9 cellular contexts compared by ENCODE assay signal in genomic region chr2:232761301-232761907, GRCh38. TPM values are rescaled to one million over a fixed set of nuclear protein-coding genes. Genes with fewer than 3 reads are reported as not detected.
DNase-seq lines count a peak whose midpoint lies in the region; ATAC-seq and TF ChIP-seq lines count a peak whose summit lies in the region.
"Had no signal": no experiment of that assay in that cellular context is flagged by ENCODE, and none has a peak within 500 bp of the region (broad histone marks: within the 10 kb centered on the region; RNA-seq: fewer than 3 reads in every experiment).

No MANE protein-coding gene starts in this region.

- no peaks in the 10 kb centered on the region for H3K27me3 Mint-ChIP-seq in H9 (ENCODE audit: low read depth)
- no peaks in the 10 kb centered on the region for H3K27me3 Mint-ChIP-seq in stimulated activated memory B cell treated with anti-CD40 and anti-IgM and Interleukin-4, amounts not matched to agents 10 μg/mL and 1 μg/mL and 100 μg/mL, for 72 hours

- no peak overlapping the region for H2BK120ac ChIP-seq in H9 (ENCODE audit: low read depth, low read length, poor library complexity, severe bottlenecking)

- no peaks in the 10 kb centered on the region for H3K4me1 ChIP-seq in H9 (ENCODE audit: insufficient read depth, low read length)

- H3K9me3 Mint-ChIP-seq in H9: no peaks in the 10 kb centered on the region
- H3K9me3 Mint-ChIP-seq in stimulated activated memory B cell treated with anti-CD40 and anti-IgM and Interleukin-4, amounts not matched to agents 10 μg/mL and 1 μg/mL and 100 μg/mL, for 72 hours: no peaks in the 10 kb centered on the region
- H3K9me3 Mint-ChIP-seq: T-helper 1 cell treated with Interleukin-12 subunit alpha and Interleukin-12 subunit beta and Interleukin-4 antibody, amounts not matched to agents 30 μg/mL and 1 μg/mL, for 36 hours had no signal

- no peak for ATAC-seq in stimulated activated memory B cell treated with anti-CD40 and anti-IgM and Interleukin-4, amounts not matched to agents 10 μg/mL and 1 μg/mL and 100 μg/mL, for 72 hours

- H3K23ac ChIP-seq in H9 (ENCODE audit: insufficient read length, low read depth, low read length): no peak overlapping the region

- no peak overlapping the region for H4K91ac ChIP-seq in H9 (ENCODE audit: insufficient read length, low read depth, low read length)

- H3K4me1 Mint-ChIP-seq in H9: no peaks in the 10 kb centered on the region
- H3K4me1 Mint-ChIP-seq in stimulated activated memory B cell treated with anti-CD40 and anti-IgM and Interleukin-4, amounts not matched to agents 10 μg/mL and 1 μg/mL and 100 μg/mL, for 72 hours: no peaks in the 10 kb centered on the region

- H4K5ac ChIP-seq in H9 (ENCODE audit: insufficient read length, low read depth, low read length): no peak overlapping the region

- no peak overlapping the region for H3K4ac ChIP-seq in H9 (ENCODE audit: low read depth, low read length)

- H3K14ac ChIP-seq in H9 (ENCODE audit: insufficient read depth, low read length): no peak overlapping the region

- no CpG with 5 or more reads among the region's 3 CpGs for WGBS in H9 (ENCODE audit: extremely low coverage, insufficient read length, low lambda C conversion rate)

- peak; percentile 67 for TF ChIP-seq CTCF in H9 (conservative IDR thresholded peaks at IDR 0.05)
- TF ChIP-seq CTCF in cardiac fibroblast (IDR thresholded peaks at IDR 0.05; ENCODE audit: low read depth, low read length): peak; percentile 58

- no peaks in the 10 kb centered on the region for H3K23me2 ChIP-seq in H9 (ENCODE audit: insufficient read length, low read depth, low read length, poor library complexity, severe bottlenecking)

- H2BK15ac ChIP-seq in H9 (ENCODE audit: low read depth, low read length): no peak overlapping the region

- H2BK5ac ChIP-seq in H9 (ENCODE audit: insufficient read length, low read length): no peak overlapping the region

- H3T11ph ChIP-seq in H9 (ENCODE audit: low read length): no peak overlapping the region

- H3K9me3 ChIP-seq in H9 (ENCODE audit: control insufficient read depth, low read depth, low read length): no peaks in the 10 kb centered on the region

- no peak overlapping the region for H2AK5ac ChIP-seq in H9 (ENCODE audit: insufficient read length, low read length)

- H3K27ac ChIP-seq in H9 (ENCODE audit: insufficient read length, low read depth, low read length): no peak overlapping the region

- H3K56ac ChIP-seq in H9 (ENCODE audit: insufficient read length, low read depth, low read length): no peak overlapping the region

- H3K36me3 Mint-ChIP-seq in H9 (ENCODE audit: insufficient read depth in 1 of 3, low read depth in 3 of 3): peaks cover 4 to 38% (median 32%) of the 10 kb centered on the region in 3 experiments
- peaks cover 37% of the 10 kb centered on the region for H3K36me3 Mint-ChIP-seq in stimulated activated memory B cell treated with anti-CD40 and anti-IgM and Interleukin-4, amounts not matched to agents 10 μg/mL and 1 μg/mL and 100 μg/mL, for 72 hours

- DNase-seq in D341Med (ENCODE audit: low spot score): peak; percentile 49
- no peak for DNase-seq in H9
- peak; percentile 43 for DNase-seq in RKO (ENCODE audit: low spot score)
- DNase-seq in cardiac fibroblast (ENCODE audit: low read depth in 2 of 2): peak; percentile 55 to 56
- DNase-seq in mucosa of gallbladder (ENCODE audit: low spot score): peak; percentile 29
- DNase-seq in NCI-H2029 treated with DMSO at 0.1 percent for 48 hours (lab: John Stamatoyannopoulos, UW): no peak
- no peak for DNase-seq in effector CD4-positive, alpha-beta T cell

- H3K4me3 ChIP-seq in cardiac fibroblast (replicated peaks in 1 of 2; ENCODE audit: low read depth in 2 of 2, low read length in 2 of 2): no peak overlapping the region

- no peak overlapping the region for H3K18ac ChIP-seq in H9 (ENCODE audit: insufficient read length, low read depth, low read length)

- no peak overlapping the region for H4K8ac ChIP-seq in H9 (replicated peaks; ENCODE audit: insufficient read length, low read depth, low read length)

- no peak overlapping the region for H3K27ac Mint-ChIP-seq in H9
- H3K27ac Mint-ChIP-seq in stimulated activated memory B cell treated with anti-CD40 and anti-IgM and Interleukin-4, amounts not matched to agents 10 μg/mL and 1 μg/mL and 100 μg/mL, for 72 hours: no peak overlapping the region
- H3K27ac Mint-ChIP-seq: T-helper 1 cell treated with Interleukin-12 subunit alpha and Interleukin-12 subunit beta and Interleukin-4 antibody, amounts not matched to agents 30 μg/mL and 1 μg/mL, for 36 hours had no signal

- no peaks in the 10 kb centered on the region for H4K20me1 ChIP-seq in H9 (ENCODE audit: control insufficient read depth, insufficient read depth, insufficient read length)

- no peak overlapping the region for H3K9ac ChIP-seq in H9 (ENCODE audit: extremely low read depth, insufficient read length, low read length)

- H2BK20ac ChIP-seq in H9 (ENCODE audit: low read depth, low read length, poor library complexity, severe bottlenecking): no peak overlapping the region

- H3K79me1 ChIP-seq in H9 (ENCODE audit: insufficient read depth, low read depth, low read length, poor library complexity, severe bottlenecking): no peaks in the 10 kb centered on the region

- H3K79me2 ChIP-seq in H9 (ENCODE audit: insufficient read depth, low read length): no peaks in the 10 kb centered on the region

- no peak overlapping the region for H3K4me3 Mint-ChIP-seq in H9
- no peak overlapping the region for H3K4me3 Mint-ChIP-seq in stimulated activated memory B cell treated with anti-CD40 and anti-IgM and Interleukin-4, amounts not matched to agents 10 μg/mL and 1 μg/mL and 100 μg/mL, for 72 hours
- H3K4me3 Mint-ChIP-seq: T-helper 1 cell treated with Interleukin-12 subunit alpha and Interleukin-12 subunit beta and Interleukin-4 antibody, amounts not matched to agents 30 μg/mL and 1 μg/mL, for 36 hours had no signal

- no peak overlapping the region for H2BK12ac ChIP-seq in H9 (ENCODE audit: insufficient read length, low read depth, low read length)

- H3K27me3 ChIP-seq in H9 (ENCODE audit: insufficient read depth, low read length): no peaks in the 10 kb centered on the region

- no peak overlapping the region for H3K4me2 ChIP-seq in H9 (ENCODE audit: insufficient read depth, insufficient read length, low read length)

- no peak overlapping the region for H2AFZ ChIP-seq in H9 (ENCODE audit: low read length)

RNA-seq across cellular contexts. Expression of gene KCNJ13, which starts 15.0 kb away (rescaled TPM):
- total RNA-seq in H9 (2021) (not detected in 2 replicates), mucosa of gallbladder (3.0 TPM)

Comparison
In these comparisons a context has a peak if more than half of its experiments do, and no peak if none do; other contexts are left out.
1. DNase-seq: peak in D341Med (single experiment), RKO (single experiment), cardiac fibroblast (2 of 2) and mucosa of gallbladder (single experiment); none in H9 (single experiment), NCI-H2029 treated with DMSO at 0.1 percent for 48 hours (single experiment) and effector CD4-positive, alpha-beta T cell (single experiment).